In the genomic region with DNA sequence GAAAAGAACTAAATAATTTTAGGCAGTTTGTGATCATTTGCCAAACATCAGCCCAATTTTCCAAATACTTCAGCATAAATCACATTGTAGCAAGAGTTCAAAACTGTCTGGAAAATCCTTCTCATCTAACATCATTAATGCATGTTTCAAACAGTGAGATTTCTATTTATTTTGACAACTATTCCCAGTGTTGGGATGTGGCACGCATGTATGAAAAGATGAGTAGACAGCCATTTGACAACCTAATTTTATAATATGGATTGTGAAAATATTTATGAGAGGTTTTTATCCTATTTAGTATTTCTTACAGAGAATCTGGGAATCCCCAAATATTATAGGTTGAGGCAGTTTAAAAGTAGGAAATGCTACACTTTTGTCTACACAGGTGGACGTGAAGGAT, we compare ENCODE assay signal across 29 cellular contexts.
"Had no signal": no experiment of that assay in that cellular context is flagged by ENCODE, and none has a peak within 500 bp of the region (broad histone marks: within the 10 kb centered on the region; RNA-seq: fewer than 3 reads in every experiment).

No MANE protein-coding gene starts in this region.

- H3K27me3 ChIP-seq: ascending aorta, cardiac muscle cell had no signal

- H3K4me3 ChIP-seq: ascending aorta, cardiac muscle cell had no signal

- ATAC-seq: activated CD8-positive, alpha-beta memory T cell treated with anti-CD3 and anti-CD28 coated beads, Interleukin-2, amount 10 ng/mL, durations not matched to agents 7 days and 5 days; activated CD8-positive, alpha-beta T cell treated with anti-CD3 and anti-CD28 coated beads for 36 hours; activated naive CD8-positive, alpha-beta T cell treated with anti-CD3 and anti-CD28 coated beads, Interleukin-2, amount 50 U/mL, for 24 hours had no signal

- H3K27ac ChIP-seq: ascending aorta, cardiac muscle cell, VCaP had no signal

- H3K36me3 ChIP-seq: ascending aorta, cardiac muscle cell had no signal

- DNase-seq: activated B cell treated with CpG ODN at 0.5 μM for 24 hours; activated CD4-positive, alpha-beta memory T cell treated with anti-CD3 and anti-CD28 coated beads for 36 hours; activated CD4-positive, alpha-beta T cell treated with anti-CD3 and anti-CD28 coated beads for 4 hours; activated CD4-positive, alpha-beta T cell treated with anti-CD3 and anti-CD28 coated beads, Interleukin-2, amount 10 ng/mL, durations not matched to agents 24 days and 14 days; activated CD4-positive, alpha-beta T cell treated with anti-CD3 and anti-CD28 coated beads, Interleukin-2, amount 50 U/mL, for 1 hour; activated CD4-positive, alpha-beta T cell treated with anti-CD3 and anti-CD28 coated beads, Interleukin-2, amount 50 U/mL, for 4 hours; activated CD4-positive, CD25-positive, alpha-beta regulatory T cell treated with anti-CD3 and anti-CD28 coated beads, Interleukin-2, amount 50 U/mL, for 72 hours; activated CD8-positive, alpha-beta memory T cell treated with anti-CD3 and anti-CD28 coated beads for 24 hours; activated CD8-positive, alpha-beta memory T cell treated with anti-CD3 and anti-CD28 coated beads, Interleukin-2, amount 10 ng/mL, durations not matched to agents 7 days and 5 days; activated CD8-positive, alpha-beta memory T cell treated with anti-CD3 and anti-CD28 coated beads, Interleukin-2, amount 50 U/mL, for 48 hours; activated CD8-positive, alpha-beta T cell treated with anti-CD3 and anti-CD28 coated beads for 36 hours; activated effector memory CD4-positive, alpha-beta T cell treated with Interleukin-2 at 50 U/mL for 16 hours; activated gamma-delta T cell; activated naive CD4-positive, alpha-beta T cell treated with anti-CD3 and anti-CD28 coated beads, Interleukin-2, amount 10 ng/mL, durations not matched to agents 7 days and 5 days; activated naive CD4-positive, alpha-beta T cell treated with Interleukin-2 at 50 U/mL for 16 hours; activated naive CD8-positive, alpha-beta T cell treated with anti-CD3 and anti-CD28 coated beads, Interleukin-2, amount 10 ng/mL, durations not matched to agents 7 days and 5 days; activated naive CD8-positive, alpha-beta T cell treated with anti-CD3 and anti-CD28 coated beads, Interleukin-2, amount 50 U/mL, for 24 hours; activated T-cell treated with anti-CD3 and anti-CD28 coated beads, Interleukin-2, amount 50 U/mL, for 24 hours; activated T-cell treated with anti-CD3 and anti-CD28 coated beads, Interleukin-2, amount 50 U/mL, for 48 hours; amygdala; anterior cingulate cortex; caudate nucleus; cerebellar nuclear complex; T-helper 1 cell; T-helper 2 cell; T-helper 9 cell had no signal

- H3K4me1 ChIP-seq: ascending aorta had no signal
